ENCODE assay signal across 26 cellular contexts in the genomic region with DNA sequence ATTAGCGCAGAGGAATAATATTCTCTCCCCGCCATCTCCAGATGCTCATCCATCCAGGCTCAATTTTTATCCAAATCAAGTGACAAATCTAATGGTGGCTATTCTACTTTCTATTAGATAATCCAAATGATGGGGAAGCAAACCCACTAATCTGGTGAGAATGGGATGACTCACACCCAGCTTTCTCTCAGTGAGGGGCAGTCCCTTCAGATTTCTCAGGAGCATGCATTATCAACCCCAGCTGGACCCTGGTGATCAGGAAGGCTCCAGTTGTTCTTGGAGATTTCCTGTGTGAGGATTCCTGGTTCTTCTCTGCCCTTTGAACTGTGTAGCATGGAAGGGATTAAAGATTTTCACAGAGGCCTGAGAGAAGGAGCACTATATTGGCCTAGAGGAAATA.
"Had no signal": no experiment of that assay in that cellular context is flagged by ENCODE, and none has a peak within 500 bp of the region (broad histone marks: within the 10 kb centered on the region; RNA-seq: fewer than 3 reads in every experiment).

No MANE protein-coding gene starts in this region.

- H3K9me3 ChIP-seq: left lung, ovary, testis, transverse colon had no signal

- H3K27ac Mint-ChIP-seq: activated naive CD4-positive, alpha-beta T cell treated with anti-CD3 and anti-CD28 coated beads, Interleukin-2, amount 10 ng/mL, durations not matched to agents 7 days and 5 days; effector memory CD8-positive, alpha-beta T cell; immature natural killer cell; nephron; progenitor cell of endocrine pancreas had no signal

- H3K9me3 Mint-ChIP-seq: activated naive CD4-positive, alpha-beta T cell treated with anti-CD3 and anti-CD28 coated beads, Interleukin-2, amount 10 ng/mL, durations not matched to agents 7 days and 5 days; nephron had no signal

- H3K36me3 Mint-ChIP-seq: activated naive CD4-positive, alpha-beta T cell treated with anti-CD3 and anti-CD28 coated beads, Interleukin-2, amount 10 ng/mL, durations not matched to agents 7 days and 5 days; immature natural killer cell had no signal

- ATAC-seq: effector memory CD8-positive, alpha-beta T cell; left lung; sciatic nerve had no signal

- H3K36me3 ChIP-seq: left lung, ovary, transverse colon had no signal

- H3K4me1 Mint-ChIP-seq: activated naive CD4-positive, alpha-beta T cell treated with anti-CD3 and anti-CD28 coated beads, Interleukin-2, amount 10 ng/mL, durations not matched to agents 7 days and 5 days; immature natural killer cell; nephron had no signal

- H3K4me3 ChIP-seq: left lung, lung, ovary, skin epidermis, testis, transverse colon had no signal

- H3K27me3 ChIP-seq: left lung, ovary, testis, transverse colon had no signal

- H3K27ac ChIP-seq: left lung, ovary, skin epidermis, testis, transverse colon, VCaP had no signal

- H3K4me3 Mint-ChIP-seq: activated naive CD4-positive, alpha-beta T cell treated with anti-CD3 and anti-CD28 coated beads, Interleukin-2, amount 10 ng/mL, durations not matched to agents 7 days and 5 days; effector memory CD8-positive, alpha-beta T cell; immature natural killer cell; nephron had no signal

- DNase-seq: activated CD4-positive, alpha-beta T cell treated with anti-CD3 and anti-CD28 coated beads for 4 hours; activated CD4-positive, alpha-beta T cell treated with anti-CD3 and anti-CD28 coated beads, Interleukin-2, amount 50 U/mL, for 48 hours; activated CD8-positive, alpha-beta memory T cell treated with anti-CD3 and anti-CD28 coated beads for 24 hours; activated effector memory CD4-positive, alpha-beta T cell treated with anti-CD3 and anti-CD28 coated beads, Interleukin-2, amount 50 U/mL, for 16 hours; activated naive CD4-positive, alpha-beta T cell treated with anti-CD3 and anti-CD28 coated beads, Interleukin-2, amount 10 ng/mL, durations not matched to agents 7 days and 5 days; amniotic stem cell; caudate nucleus; cortex of kidney; effector memory CD8-positive, alpha-beta T cell; head of caudate nucleus; hippocampal formation; immature natural killer cell; kidney; left lung; ovary; stimulated activated CD4-positive, alpha-beta T cell treated with anti-CD3 and anti-CD28 coated beads, Interleukin-4, amount 100 ng/mL, for 24 hours; stimulated activated naive CD4-positive, alpha-beta T cell; T-helper 9 cell; testis; transverse colon had no signal

- H3K27me3 Mint-ChIP-seq: activated naive CD4-positive, alpha-beta T cell treated with anti-CD3 and anti-CD28 coated beads, Interleukin-2, amount 10 ng/mL, durations not matched to agents 7 days and 5 days; effector memory CD8-positive, alpha-beta T cell had no signal
